Comparison of ENCODE assay signal across 9 cellular contexts in the genomic region with DNA sequence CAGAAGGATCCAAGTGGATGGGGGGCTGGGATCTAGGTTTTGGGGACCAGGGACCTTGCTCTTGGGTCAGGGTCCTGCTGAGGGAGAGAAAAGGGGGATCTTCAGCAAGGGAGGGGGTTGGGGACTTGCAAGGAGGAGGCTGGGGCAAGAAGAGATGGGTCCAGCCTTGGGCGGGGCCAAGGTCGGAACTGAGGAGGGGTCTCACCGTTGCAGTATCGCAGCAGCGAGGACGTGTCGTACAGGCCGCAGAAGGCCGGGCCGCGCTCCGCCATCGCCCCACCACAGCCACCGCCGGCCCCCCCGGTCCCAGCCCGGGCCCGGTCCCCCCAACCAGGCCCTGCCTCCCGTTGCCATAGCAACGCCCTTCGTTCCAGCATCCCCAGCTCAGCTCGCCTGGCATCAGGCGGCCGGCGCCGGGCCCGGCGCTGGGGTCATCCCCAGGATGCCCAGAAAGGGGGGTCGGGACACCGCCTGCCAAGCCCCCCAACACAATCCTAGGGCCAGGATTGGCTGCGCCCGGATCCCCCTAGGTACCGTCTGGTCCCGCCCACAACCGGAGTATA. TPM values are rescaled to one million over a fixed set of nuclear protein-coding genes. Genes with fewer than 3 reads are reported as not detected.
DNase-seq lines count a peak whose midpoint lies in the region; ATAC-seq and TF ChIP-seq lines count a peak whose summit lies in the region.
"Had no signal": no experiment of that assay in that cellular context is flagged by ENCODE, and none has a peak within 500 bp of the region (broad histone marks: within the 10 kb centered on the region; RNA-seq: fewer than 3 reads in every experiment).

No MANE protein-coding gene starts in this region.

- H3K4me1 ChIP-seq in BE2C: 0 out of 2 replicates have a peak, but pooled peaks cover 6% of the 10 kb centered on the region
- peaks cover 21% of the 10 kb centered on the region for H3K4me1 ChIP-seq in Loucy (ENCODE audit: insufficient read depth, low read length, poor library complexity, severe bottlenecking)
- peaks cover 29% of the 10 kb centered on the region for H3K4me1 ChIP-seq in mammary epithelial cell (ENCODE audit: insufficient read depth, low read length)
- peaks cover 16 to 20% of the 10 kb centered on the region in 2 donors for H3K4me1 ChIP-seq in naive thymus-derived CD4-positive, alpha-beta T cell (ENCODE audit: control insufficient read depth in 2 of 2, insufficient read depth in 2 of 2, low read length in 2 of 2)

- dilution Hi-C loops in mammary epithelial cell (cut with HindIII; ENCODE audit: low sequenced_read_pairs): no loop called here

- WGBS in mammary epithelial cell (ENCODE audit: low coverage, missing lambda C conversion rate): 11% methylated on average over 11 of the region's 35 CpGs

- no TSS peak for BruUV-seq in mammary epithelial cell (replicated peaks; lab: Mats Ljungman, UMichigan)

- H3K27me3 Mint-ChIP-seq in naive thymus-derived CD4-positive, alpha-beta T cell: peaks cover 0 to 6% (median 4%) of the 10 kb centered on the region in 5 donors

- no peaks in the 10 kb centered on the region for H3K36me3 ChIP-seq in BE2C
- H3K36me3 ChIP-seq in Loucy (ENCODE audit: insufficient read depth, low read length): no peaks in the 10 kb centered on the region
- H3K36me3 ChIP-seq in mammary epithelial cell (ENCODE audit: insufficient read depth, low read length): no peaks in the 10 kb centered on the region
- no peaks in the 10 kb centered on the region for H3K36me3 ChIP-seq in naive thymus-derived CD4-positive, alpha-beta T cell (ENCODE audit: control insufficient read depth in 2 of 3, insufficient read depth in 3 of 3, low read length in 3 of 3)

- TF ChIP-seq CTCF in BE2C (IDR thresholded peaks at IDR 0.05; ENCODE audit: low read depth, low read length) (no peak), Loucy (conservative IDR thresholded peaks at IDR 0.05; ENCODE audit: low read length) (no peak), mammary epithelial cell (conservative IDR thresholded peaks at IDR 0.05 in 1 of 2, IDR thresholded peaks at IDR 0.05 in 1 of 2; ENCODE audit: extremely low read depth in 1 of 2, insufficient read depth in 1 of 2, low read depth in 1 of 2, low read length in 2 of 2) (no peak)

- peak overlapping the region; percentile 59 for H3K4me3 ChIP-seq in BE2C (ENCODE audit: low read depth, low read length)
- H3K4me3 ChIP-seq in Loucy (ENCODE audit: low read length, poor library complexity, severe bottlenecking): peak overlapping the region; percentile 73
- no peak overlapping the region for H3K4me3 ChIP-seq in mammary epithelial cell (replicated peaks in 1 of 3; ENCODE audit: insufficient read depth in 1 of 3, low read depth in 2 of 3, low read length in 3 of 3)
- peak overlapping the region; percentile 68 for H3K4me3 ChIP-seq in naive thymus-derived CD4-positive, alpha-beta T cell (ENCODE audit: low read length)
- H3K4me3 ChIP-seq: lung had no signal

- H3K79me2 ChIP-seq in Loucy (ENCODE audit: insufficient read depth, low read length) (no peaks in the 10 kb centered on the region), mammary epithelial cell (ENCODE audit: insufficient read depth, low read length) (no peaks in the 10 kb centered on the region)

- H3K27me3 ChIP-seq in BE2C (no peaks in the 10 kb centered on the region), Loucy (ENCODE audit: insufficient read depth, low read length, poor library complexity, severe bottlenecking) (no peaks in the 10 kb centered on the region), mammary epithelial cell (ENCODE audit: insufficient read depth, low read length) (no peaks in the 10 kb centered on the region)
- no peaks in the 10 kb centered on the region for H3K27me3 ChIP-seq in naive thymus-derived CD4-positive, alpha-beta T cell (ENCODE audit: control insufficient read depth in 2 of 2, insufficient read depth in 2 of 2, low read length in 2 of 2)

- H3K9me3 ChIP-seq in BE2C (no peaks in the 10 kb centered on the region), Loucy (ENCODE audit: insufficient read depth, low read depth, low read length) (no peaks in the 10 kb centered on the region), mammary epithelial cell (replicated peaks; ENCODE audit: insufficient read depth, low read length) (no peaks in the 10 kb centered on the region)
- no peaks in the 10 kb centered on the region for H3K9me3 ChIP-seq in naive thymus-derived CD4-positive, alpha-beta T cell (ENCODE audit: control insufficient read depth in 2 of 3, low read length in 3 of 3)

- intact Hi-C loops in mammary epithelial cell (cut with micrococcal nuclease): loop anchor here (10.0 kb wide), 1 partner anchor 240 kb away; a partner anchor contains a TSS
- intact Hi-C loops in naive thymus-derived CD4-positive, alpha-beta T cell (cut with micrococcal nuclease): loop anchor here (1.0 to 2.0 kb wide), 5 partner anchors 24 to 206 kb away; a partner anchor contains a TSS

- peak overlapping the region; percentile 79 to 89 (median 86) for H3K4me3 Mint-ChIP-seq in naive thymus-derived CD4-positive, alpha-beta T cell

- peaks cover 0 to 6% (median 0%) of the 10 kb centered on the region in 5 donors for H3K36me3 Mint-ChIP-seq in naive thymus-derived CD4-positive, alpha-beta T cell

- H3K9me3 Mint-ChIP-seq in naive thymus-derived CD4-positive, alpha-beta T cell: peaks cover 0 to 3% (median 0%) of the 10 kb centered on the region in 11 donors

- H2AFZ ChIP-seq in Loucy (ENCODE audit: low read length) (peak overlapping the region; percentile 97; the same call in 1 of the 2 replicates), mammary epithelial cell (ENCODE audit: low read depth, low read length) (no peak overlapping the region)

- H3K9me2 ChIP-seq in Loucy (replicated peaks; ENCODE audit: low read depth, low read length): no peaks in the 10 kb centered on the region

- no peak for ATAC-seq in naive thymus-derived CD4-positive, alpha-beta T cell

- DNase-seq in BE2C (no peak), mammary epithelial cell (no peak), epidermal melanocyte (ENCODE audit: insufficient read length, low spot score) (no peak), COLO668 (lab: John Stamatoyannopoulos, UW; ENCODE audit: unreplicated experiment) (no peak), dermis blood vessel endothelial cell (no peak), GM19238 (ENCODE audit: insufficient read length, low spot score) (no peak)
- DNase-seq in naive thymus-derived CD4-positive, alpha-beta T cell: no peak

- no peak overlapping the region for H3K27ac ChIP-seq in mammary epithelial cell (ENCODE audit: insufficient read depth, low read depth, low read length)
- H3K27ac ChIP-seq in naive thymus-derived CD4-positive, alpha-beta T cell (ENCODE audit: low read depth, low read length): peak overlapping the region; percentile 37

- peak overlapping the region; percentile 84 for H3K4me2 ChIP-seq in Loucy (ENCODE audit: low read depth, low read length, poor library complexity, severe bottlenecking)
- peak overlapping the region; percentile 67 for H3K4me2 ChIP-seq in mammary epithelial cell (ENCODE audit: insufficient read depth, low read depth, low read length)

- peaks cover 25 to 46% (median 37%) of the 10 kb centered on the region in 7 donors for H3K4me1 Mint-ChIP-seq in naive thymus-derived CD4-positive, alpha-beta T cell

- H4K20me1 ChIP-seq in Loucy (ENCODE audit: insufficient read depth, low read length, poor library complexity, severe bottlenecking): no peaks in the 10 kb centered on the region
- no peaks in the 10 kb centered on the region for H4K20me1 ChIP-seq in mammary epithelial cell (ENCODE audit: insufficient read depth, low read length)

- H3K27ac Mint-ChIP-seq in naive thymus-derived CD4-positive, alpha-beta T cell: peak overlapping the region in 8 of 9 donors; percentile 48 to 87 (median 65)

- POLR2A ChIA-PET in naive thymus-derived CD4-positive, alpha-beta T cell (lab: Charles Lee): interaction anchor here (0.7 to 1.6 kb wide), 9 partner anchors 24 to 258 kb away, joined by 3 to 10 read pairs (median 3); a partner anchor contains a TSS

- H3F3A ChIP-seq in Loucy (ENCODE audit: low read depth): peaks cover 5% of the 10 kb centered on the region; the same call in 1 of the 2 replicates

- in situ Hi-C loops in mammary epithelial cell (cut with MboI; ENCODE audit: low sequenced_read_pairs in 2 of 2): no loop called here

- H3K9ac ChIP-seq in Loucy (ENCODE audit: low read depth, low read length, poor library complexity, severe bottlenecking): no peak overlapping the region
- no peak overlapping the region for H3K9ac ChIP-seq in mammary epithelial cell (ENCODE audit: insufficient read depth, low read length)

- CTCF ChIA-PET in mammary epithelial cell (lab: Charles Lee; ENCODE audit: low non-redundant PET): no interaction called here
- CTCF ChIA-PET in naive thymus-derived CD4-positive, alpha-beta T cell (lab: Charles Lee): interaction anchor here (0.5 to 1.5 kb wide), 4 partner anchors 11 to 176 kb away, joined by 3 to 7 read pairs (median 4); no protein-coding TSS in a partner anchor

RNA-seq across cellular contexts. Expression of a gene that starts 6.0 kb away (rescaled TPM):
- polyA plus RNA-seq in BE2C (2012; ENCODE audit: insufficient read depth, insufficient read length, low read depth): 25.9 TPM
- 10 to 100 TPM; 55.8 to 98.2 TPM for total RNA-seq in mammary epithelial cell
- polyA plus RNA-seq in mammary epithelial cell: 35.4 TPM
- polyA minus RNA-seq in mammary epithelial cell: 63.1 TPM
- 100 to 1,000 TPM in 1 of 5 experiments, 10 to 100 TPM in 4; 57.4 to 128 (median 58.6) TPM for total RNA-seq in naive thymus-derived CD4-positive, alpha-beta T cell
- 10 to 100 TPM; 11.3 to 17.5 TPM for polyA plus RNA-seq in naive thymus-derived CD4-positive, alpha-beta T cell
- 18.9 and 26.1 TPM in 2 replicates for total RNA-seq in dermis blood vessel endothelial cell

RNA-seq across cellular contexts. Expression of a gene that starts 22.9 kb away (rescaled TPM):
- 1.2 TPM for polyA plus RNA-seq in BE2C (2012; ENCODE audit: insufficient read depth, insufficient read length, low read depth)
- 1 to 10 TPM; 1.3 to 1.4 TPM for total RNA-seq in mammary epithelial cell
- polyA plus RNA-seq in mammary epithelial cell: 0.60 TPM
- polyA minus RNA-seq in mammary epithelial cell: 9.4 TPM
- total RNA-seq in naive thymus-derived CD4-positive, alpha-beta T cell: 1 to 10 TPM; 4.6 to 7.4 (median 6.0) TPM
- under 1 TPM in 1 of 2 donors, not detected in 1; 0.15 TPM for polyA plus RNA-seq in naive thymus-derived CD4-positive, alpha-beta T cell
- 0.05 TPM in 1 of 2 replicates, not detected in the other for total RNA-seq in dermis blood vessel endothelial cell

RNA-seq across cellular contexts. Expression of a gene that starts 43.1 kb away (rescaled TPM):
- polyA plus RNA-seq in BE2C (2012; ENCODE audit: insufficient read depth, insufficient read length, low read depth): 8.6 TPM
- not detected for total RNA-seq in mammary epithelial cell
- polyA plus RNA-seq in mammary epithelial cell: 0.02 TPM
- polyA minus RNA-seq in mammary epithelial cell: not detected
- not detected for total RNA-seq in naive thymus-derived CD4-positive, alpha-beta T cell
- polyA plus RNA-seq in naive thymus-derived CD4-positive, alpha-beta T cell: not detected
- total RNA-seq in dermis blood vessel endothelial cell: 3.2 and 5.0 TPM in 2 replicates

RNA-seq across cellular contexts. Expression of a gene that starts 46.6 kb away (rescaled TPM):
- polyA plus RNA-seq in BE2C (2012; ENCODE audit: insufficient read depth, insufficient read length, low read depth): 1,335 TPM
- 100 to 1,000 TPM; 136 to 412 TPM for total RNA-seq in mammary epithelial cell
- 618 TPM for polyA plus RNA-seq in mammary epithelial cell
- polyA minus RNA-seq in mammary epithelial cell: 223 TPM
- 100 to 1,000 TPM; 301 to 537 (median 405) TPM for total RNA-seq in naive thymus-derived CD4-positive, alpha-beta T cell
- polyA plus RNA-seq in naive thymus-derived CD4-positive, alpha-beta T cell: 1,000 to 10,000 TPM; 1,209 to 1,262 TPM
- 218 and 295 TPM in 2 replicates for total RNA-seq in dermis blood vessel endothelial cell

RNA-seq across cellular contexts. Expression of a gene that starts 47.3 kb away (rescaled TPM):
- 4.4 TPM for polyA plus RNA-seq in BE2C (2012; ENCODE audit: insufficient read depth, insufficient read length, low read depth)
- total RNA-seq in mammary epithelial cell (10 to 100 TPM; 22.5 to 22.6 TPM), dermis blood vessel endothelial cell (8.3 and 11.8 TPM in 2 replicates)
- 12.1 TPM for polyA plus RNA-seq in mammary epithelial cell
- polyA minus RNA-seq in mammary epithelial cell: 25.5 TPM
- total RNA-seq in naive thymus-derived CD4-positive, alpha-beta T cell: 1 to 10 TPM; 6.1 to 8.9 (median 7.9) TPM
- 1 to 10 TPM; 1.2 to 1.9 TPM for polyA plus RNA-seq in naive thymus-derived CD4-positive, alpha-beta T cell

Comparison
In these comparisons a context has a peak if more than half of its experiments do, and no peak if none do; other contexts are left out.
1. H3K4me3 ChIP-seq: peak in BE2C (single experiment), Loucy (single experiment) and naive thymus-derived CD4-positive, alpha-beta T cell (single experiment); none in mammary epithelial cell (0 of 3).